In genomic region chr1:58784758-58785423, GRCh38 we compare ENCODE assay signal across 8 cellular contexts. TPM values are rescaled to one million over a fixed set of nuclear protein-coding genes. Genes with fewer than 3 reads are reported as not detected.
A peak's percentile ranks its signal among the peaks of the same experiment; 100 is the strongest.
DNase-seq lines count a peak whose midpoint lies in the region; TF ChIP-seq lines count a peak whose summit lies in the region.

No MANE protein-coding gene starts in this region.

- H3K9ac ChIP-seq in KMS-11: peak overlapping the region; percentile 93

- peaks cover 25% of the 10 kb centered on the region for H3K36me3 Mint-ChIP-seq in nephron (ENCODE audit: low read depth)

- H3K4me3 Mint-ChIP-seq in nephron: peak overlapping the region; percentile 91 to 95 (median 92)

- peaks cover 12% of the 10 kb centered on the region for H3K9me3 Mint-ChIP-seq in nephron

- H3K36me3 ChIP-seq in KMS-11 (ENCODE audit: insufficient read depth): no peaks in the 10 kb centered on the region

- H2AFZ ChIP-seq in KMS-11 (ENCODE audit: low read depth): peak overlapping the region; percentile 41; the same call in 1 of the 2 replicates

- H3K27me3 Mint-ChIP-seq in nephron (ENCODE audit: low read depth): peaks cover 3% of the 10 kb centered on the region

- peaks cover 30% of the 10 kb centered on the region for H3K79me2 ChIP-seq in KMS-11 (ENCODE audit: insufficient read depth, low read depth)

- peak overlapping the region; percentile 41 for H3K4me3 ChIP-seq in KMS-11 (IDR thresholded peaks at IDR 0.05; ENCODE audit: insufficient read depth, low read depth, low read length)
- H3K4me3 ChIP-seq in fibroblast of the aortic adventitia (ENCODE audit: low read depth, low read length): peak overlapping the region; percentile 80

- H3K4me2 ChIP-seq in KMS-11: peak overlapping the region; percentile 74; the same call in 1 of the 2 replicates

- H4K20me1 ChIP-seq in KMS-11 (ENCODE audit: insufficient read depth): no peaks in the 10 kb centered on the region; the same call in 1 of the 2 replicates

- H3K27ac ChIP-seq in KMS-11: peak overlapping the region; percentile 79

- DNase-seq in GM04503 (ENCODE audit: low read depth): peak; percentile 76
- peak; percentile 70 for DNase-seq in RPMI8226
- DNase-seq in activated effector memory CD4-positive, alpha-beta T cell treated with anti-CD3 and anti-CD28 coated beads, Interleukin-2, amount 50 U/mL, for 16 hours: peak; percentile 93
- DNase-seq in fibroblast of the aortic adventitia (ENCODE audit: low read depth): peak; percentile 97
- DNase-seq in stimulated activated naive CD4-positive, alpha-beta T cell (lab: John Stamatoyannopoulos, UW): peak; percentile 85 to 94 (median 88)
- no peak for DNase-seq in KG1 (lab: John Stamatoyannopoulos, UW)

- peaks cover 20% of the 10 kb centered on the region for H3K4me1 ChIP-seq in KMS-11 (ENCODE audit: low read depth, poor library complexity, severe bottlenecking)

- TF ChIP-seq CTCF in KMS-11 (conservative IDR thresholded peaks at IDR 0.05; ENCODE audit: low read depth, low read length) (peak; percentile 44; the same call in 1 of the 2 replicates), fibroblast of the aortic adventitia (IDR thresholded peaks at IDR 0.05; ENCODE audit: insufficient read depth, low read length) (peak; percentile 86), nephron (IDR thresholded peaks at IDR 0.05; ENCODE audit: unreplicated experiment in 3 of 3) (peak; percentile 64 to 71 (median 68))

- H3K27me3 ChIP-seq in KMS-11 (ENCODE audit: insufficient read depth, low read depth): no peaks in the 10 kb centered on the region

- H3K27ac Mint-ChIP-seq in nephron: peak overlapping the region; percentile 88 to 99 (median 97)

- H3K4me1 Mint-ChIP-seq in nephron: peaks cover 33% of the 10 kb centered on the region

RNA-seq across cellular contexts. Expression of gene JUN, which starts 1.0 kb away (rescaled TPM):
- 30.7 and 55.0 TPM in 2 replicates for total RNA-seq in fibroblast of the aortic adventitia (ENCODE audit: low replicate concordance)
